Comparison of ENCODE assay signal across 8 cellular contexts in genomic region chr2:56184500-56184996, GRCh38. TPM values are rescaled to one million over a fixed set of nuclear protein-coding genes. Genes with fewer than 3 reads are reported as not detected.
A peak's percentile ranks its signal among the peaks of the same experiment; 100 is the strongest.
DNase-seq lines count a peak whose midpoint lies in the region; ATAC-seq and TF ChIP-seq lines count a peak whose summit lies in the region.

No MANE protein-coding gene starts in this region.

- H3K27ac ChIP-seq in Karpas-422 (ENCODE audit: low read length), result no peak overlapping the region

- H3K27me3 Mint-ChIP-seq in progenitor cell of endocrine pancreas, result peaks cover 71% of the 10 kb centered on the region

- peak; percentile 25 for ATAC-seq in GM21381 (IDR thresholded peaks at IDR 0.05; ENCODE audit: unreplicated experiment)

- H3K4me3 ChIP-seq in AG10803 (ENCODE audit: low read length) (peak overlapping the region; percentile 78), fibroblast of the aortic adventitia (ENCODE audit: low read depth, low read length) (peak overlapping the region; percentile 72), Karpas-422 (ENCODE audit: low read length) (no peak overlapping the region)

- no peak overlapping the region for H2AFZ ChIP-seq in Karpas-422 (ENCODE audit: low read length)

- no peaks in the 10 kb centered on the region for H3K36me3 ChIP-seq in Karpas-422 (ENCODE audit: insufficient read depth, low read length)

- no peaks in the 10 kb centered on the region for H4K20me1 ChIP-seq in Karpas-422 (ENCODE audit: insufficient read depth, low read depth, low read length)

- peaks cover 15% of the 10 kb centered on the region for H3K4me1 Mint-ChIP-seq in progenitor cell of endocrine pancreas (ENCODE audit: low read depth)

- H3K4me1 ChIP-seq in Karpas-422 (ENCODE audit: low read length), result no peaks in the 10 kb centered on the region

- TF ChIP-seq CTCF in AG10803 (conservative IDR thresholded peaks at IDR 0.05; ENCODE audit: low read length) (no peak), fibroblast of the aortic adventitia (IDR thresholded peaks at IDR 0.05; ENCODE audit: insufficient read depth, low read length) (no peak), progenitor cell of endocrine pancreas (IDR thresholded peaks at IDR 0.05; ENCODE audit: unreplicated experiment) (no peak)

- no peak overlapping the region for H3K4me2 ChIP-seq in Karpas-422 (ENCODE audit: low read depth, low read length, poor library complexity, severe bottlenecking)

- no peak overlapping the region for H3K9ac ChIP-seq in Karpas-422 (ENCODE audit: low read length)

- H3K27ac Mint-ChIP-seq in progenitor cell of endocrine pancreas, result no peak overlapping the region

- H3K79me2 ChIP-seq in Karpas-422 (ENCODE audit: low read length), result no peaks in the 10 kb centered on the region

- no peaks in the 10 kb centered on the region for H3K9me2 ChIP-seq in Karpas-422 (replicated peaks; ENCODE audit: insufficient read depth, low read length)

- no peaks in the 10 kb centered on the region for H3K9me3 Mint-ChIP-seq in progenitor cell of endocrine pancreas (ENCODE audit: low read depth)

- H3K27me3 ChIP-seq in Karpas-422 (ENCODE audit: low read length), result no peaks in the 10 kb centered on the region

- H3K4me3 Mint-ChIP-seq in progenitor cell of endocrine pancreas (ENCODE audit: low read depth), result peak overlapping the region; percentile 82

- H3K9me3 ChIP-seq in Karpas-422 (ENCODE audit: low read length), result no peaks in the 10 kb centered on the region

- H3K36me3 Mint-ChIP-seq in progenitor cell of endocrine pancreas (ENCODE audit: insufficient read depth), result no peaks in the 10 kb centered on the region

- DNase-seq in AG10803 (ENCODE audit: low read depth), result no peak
- peak; percentile 14 for DNase-seq in NCI-H774 (lab: John Stamatoyannopoulos, UW)
- no peak for DNase-seq in fibroblast of the aortic adventitia (ENCODE audit: low read depth)
- peak; percentile 39 for DNase-seq in progenitor cell of endocrine pancreas (ENCODE audit: low spot score, unreplicated experiment)
- no peak for DNase-seq in inferior parietal cortex (ENCODE audit: extremely low spot score)
- DNase-seq in KG1 (lab: John Stamatoyannopoulos, UW), result no peak
- DNase-seq in Karpas-422, result no peak

RNA-seq across cellular contexts. Expression of gene CCDC85A, which starts 0.8 kb away (rescaled TPM):
- 0.45 and 1.8 TPM in 2 replicates for total RNA-seq in fibroblast of the aortic adventitia (ENCODE audit: low replicate concordance)
- 1.1 TPM in 2 replicates for total RNA-seq in progenitor cell of endocrine pancreas
- not detected in 2 replicates for total RNA-seq in Karpas-422 (2014; rRNA removed; shearing (Covaris generic); ENCODE audit: low replicate concordance)

Comparison
In these comparisons a context has a peak if more than half of its experiments do, and no peak if none do; other contexts are left out.
1. DNase-seq: peak in NCI-H774 (single experiment) and progenitor cell of endocrine pancreas (single experiment); none in AG10803 (single experiment), fibroblast of the aortic adventitia (single experiment), inferior parietal cortex (single experiment), KG1 (single experiment) and Karpas-422 (single experiment).